ENCODE assay signal across 15 cellular contexts in the genomic region with DNA sequence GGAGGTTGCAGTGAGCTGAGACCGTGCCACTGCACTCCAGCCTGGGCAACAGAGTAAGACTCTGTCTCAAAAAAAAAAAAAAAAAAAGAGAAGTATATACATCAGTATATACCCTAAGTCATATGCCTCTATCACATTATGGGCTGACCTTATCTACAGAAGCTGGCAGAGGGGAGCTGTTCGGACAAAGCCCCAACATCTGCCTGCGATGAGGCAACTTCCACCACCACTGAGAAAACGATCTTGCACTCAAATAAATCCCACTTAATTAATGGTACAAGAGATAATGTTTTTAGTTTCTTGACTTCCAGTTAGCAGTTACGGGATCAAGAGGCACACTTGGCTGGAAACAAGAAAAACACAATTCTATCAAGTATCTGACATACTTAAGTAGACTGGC. TPM values are rescaled to one million over a fixed set of nuclear protein-coding genes. Genes with fewer than 3 reads are reported as not detected.
DNase-seq lines count a peak whose midpoint lies in the region; ATAC-seq, FAIRE-seq and TF ChIP-seq lines count a peak whose summit lies in the region.
"Had no signal": no experiment of that assay in that cellular context is flagged by ENCODE, and none has a peak within 500 bp of the region (broad histone marks: within the 10 kb centered on the region; RNA-seq: fewer than 3 reads in every experiment).

No MANE protein-coding gene starts in this region.

- H3K4me1 Mint-ChIP-seq in activated CD4-positive, alpha-beta T cell treated with anti-CD3 and anti-CD28 coated beads, Interleukin-2, amount 10 ng/mL, durations not matched to agents 24 days and 14 days = peaks cover 22% of the 10 kb centered on the region
- peaks cover 53% of the 10 kb centered on the region for H3K4me1 Mint-ChIP-seq in brain

- H3K27me3 ChIP-seq in psoas muscle (ENCODE audit: insufficient read depth in 3 of 3, low read length in 2 of 3) = no peaks in the 10 kb centered on the region
- H3K27me3 ChIP-seq: upper lobe of left lung had no signal

- no peak overlapping the region for H3K27ac Mint-ChIP-seq in activated CD4-positive, alpha-beta T cell treated with anti-CD3 and anti-CD28 coated beads, Interleukin-2, amount 10 ng/mL, durations not matched to agents 24 days and 14 days
- peak overlapping the region; percentile 35 to 99 (median 72) for H3K27ac Mint-ChIP-seq in brain

- no peak for FAIRE-seq in GM19239 (lab: Jason Lieb, UNC)
- FAIRE-seq: colon, keratinocyte had no signal

- H3K4me3 ChIP-seq in NB4 (ENCODE audit: low read depth, low read length) (peak overlapping the region; percentile 92), psoas muscle (no peak overlapping the region)

- no peaks in the 10 kb centered on the region for H3K9me3 Mint-ChIP-seq in activated CD4-positive, alpha-beta T cell treated with anti-CD3 and anti-CD28 coated beads, Interleukin-2, amount 10 ng/mL, durations not matched to agents 24 days and 14 days
- no peaks in the 10 kb centered on the region for H3K9me3 Mint-ChIP-seq in brain

- ATAC-seq in psoas muscle (no peak), GM18517 (IDR thresholded peaks at IDR 0.05; ENCODE audit: unreplicated experiment) (no peak)

- WGBS in psoas muscle, 3 donors = 87 to 89% (median 88%) methylated on average over 5 of the region's 5 CpGs

- TF ChIP-seq CTCF in NB4 (IDR thresholded peaks at IDR 0.05; ENCODE audit: low read depth, low read length) = no peak
- no peak for TF ChIP-seq CTCF in brain (conservative IDR thresholded peaks at IDR 0.05)
- TF ChIP-seq CTCF in psoas muscle (IDR thresholded peaks at IDR 0.05) = no peak

- peak overlapping the region; percentile 1 for H3K27ac ChIP-seq in psoas muscle

- H3K27me3 Mint-ChIP-seq in activated CD4-positive, alpha-beta T cell treated with anti-CD3 and anti-CD28 coated beads, Interleukin-2, amount 10 ng/mL, durations not matched to agents 24 days and 14 days = no peaks in the 10 kb centered on the region
- H3K27me3 Mint-ChIP-seq in brain = peaks cover 12% of the 10 kb centered on the region

- peaks cover 19% of the 10 kb centered on the region for H3K36me3 Mint-ChIP-seq in activated CD4-positive, alpha-beta T cell treated with anti-CD3 and anti-CD28 coated beads, Interleukin-2, amount 10 ng/mL, durations not matched to agents 24 days and 14 days (ENCODE audit: low read depth)
- peaks cover 21% of the 10 kb centered on the region for H3K36me3 Mint-ChIP-seq in brain

- no peak for DNase-seq in activated CD4-positive, alpha-beta T cell treated with anti-CD3 and anti-CD28 coated beads, Interleukin-2, amount 10 ng/mL, durations not matched to agents 24 days and 14 days
- no peak for DNase-seq in activated CD4-positive, alpha-beta T cell treated with anti-CD3 and anti-CD28 coated beads, Interleukin-2, amount 50 U/mL, for 4 hours
- peak; percentile 29 for DNase-seq in NB4 (ENCODE audit: low read depth)
- DNase-seq in psoas muscle = no peak
- DNase-seq in GM19239 (ENCODE audit: insufficient read length, low spot score) = no peak
- no peak for DNase-seq in NAMALWA (ENCODE audit: low spot score)
- DNase-seq: activated CD4-positive, CD25-positive, alpha-beta regulatory T cell; activated effector memory CD4-positive, alpha-beta T cell treated with Interleukin-2 at 50 U/mL for 16 hours; foreskin melanocyte; NCI-H510A; upper lobe of left lung had no signal

- intact Hi-C loops in activated CD4-positive, alpha-beta T cell treated with anti-CD3 and anti-CD28 coated beads, Interleukin-2, amount 10 ng/mL, durations not matched to agents 24 days and 14 days (cut with micrococcal nuclease) = loop anchor here (10.0 kb wide), 2 partner anchors 191 to 341 kb away; partner anchors contain the start of genes SFMBT1 and STIMATE
- intact Hi-C loops in psoas muscle (cut with DNase I) = no loop called here

- peak overlapping the region; percentile 1 for H3K4me3 Mint-ChIP-seq in activated CD4-positive, alpha-beta T cell treated with anti-CD3 and anti-CD28 coated beads, Interleukin-2, amount 10 ng/mL, durations not matched to agents 24 days and 14 days
- H3K4me3 Mint-ChIP-seq in brain = peak overlapping the region; percentile 93 to 98 (median 96)

- H3K9me3 ChIP-seq in psoas muscle = no peaks in the 10 kb centered on the region
- H3K9me3 ChIP-seq: upper lobe of left lung had no signal

- no peak for TF ChIP-seq POLR2A in NB4 (IDR thresholded peaks at IDR 0.05; ENCODE audit: extremely low read depth, insufficient read length)

- peaks cover 25% of the 10 kb centered on the region for H3K4me1 ChIP-seq in psoas muscle

- H3K36me3 ChIP-seq in psoas muscle (ENCODE audit: insufficient read depth in 1 of 2, low read depth in 1 of 2) = peaks cover 0 to 30% of the 10 kb centered on the region in 2 donors

RNA-seq across cellular contexts. Expression of gene GLT8D1, which starts 2.2 kb away (rescaled TPM):
- 38.7 and 39.0 TPM in 2 replicates for total RNA-seq in activated CD4-positive, alpha-beta T cell treated with anti-CD3 and anti-CD28 coated beads, Interleukin-2, amount 10 ng/mL, durations not matched to agents 24 days and 14 days
- polyA plus RNA-seq in brain (ENCODE audit: insufficient read depth, low read depth, low replicate concordance) (29.4 TPM), psoas muscle (10 to 100 TPM; 16.6 to 40.1 (median 22.2) TPM)
- total RNA-seq in psoas muscle = 10 to 100 TPM; 12.0 to 20.5 (median 19.8) TPM

RNA-seq across cellular contexts. Expression of gene SPCS1, which starts 2.5 kb away (rescaled TPM):
- total RNA-seq in activated CD4-positive, alpha-beta T cell treated with anti-CD3 and anti-CD28 coated beads, Interleukin-2, amount 10 ng/mL, durations not matched to agents 24 days and 14 days = 134 and 135 TPM in 2 replicates
- polyA plus RNA-seq in brain (ENCODE audit: insufficient read depth, low read depth, low replicate concordance) = 130 TPM
- total RNA-seq in psoas muscle = 10 to 100 TPM; 55.7 to 85.6 (median 75.3) TPM
- 100 to 1,000 TPM; 108 to 133 (median 116) TPM for polyA plus RNA-seq in psoas muscle

RNA-seq across cellular contexts. Expression of gene GNL3, which starts 17.5 kb away (rescaled TPM):
- total RNA-seq in activated CD4-positive, alpha-beta T cell treated with anti-CD3 and anti-CD28 coated beads, Interleukin-2, amount 10 ng/mL, durations not matched to agents 24 days and 14 days = 254 and 267 TPM in 2 replicates
- polyA plus RNA-seq in brain (ENCODE audit: insufficient read depth, low read depth, low replicate concordance) = 13.4 TPM
- 100 to 1,000 TPM in 1 of 4 donors, 10 to 100 TPM in 3; 47.3 to 109 (median 67.9) TPM for total RNA-seq in psoas muscle
- 100 to 1,000 TPM in 2 of 3 donors, 10 to 100 TPM in 1; 80.6 to 145 (median 135) TPM for polyA plus RNA-seq in psoas muscle

RNA-seq across cellular contexts. Expression of gene PBRM1, which starts 17.6 kb away (rescaled TPM):
- total RNA-seq in activated CD4-positive, alpha-beta T cell treated with anti-CD3 and anti-CD28 coated beads, Interleukin-2, amount 10 ng/mL, durations not matched to agents 24 days and 14 days = 65.7 and 67.8 TPM in 2 replicates
- polyA plus RNA-seq in brain (ENCODE audit: insufficient read depth, low read depth, low replicate concordance) = 27.5 TPM
- total RNA-seq in psoas muscle = 10 to 100 TPM; 38.0 to 46.7 (median 39.9) TPM
- polyA plus RNA-seq in psoas muscle = 10 to 100 TPM in 2 of 3 donors, 1 to 10 TPM in 1; 7.5 to 21.9 (median 12.1) TPM
